In the genomic region with DNA sequence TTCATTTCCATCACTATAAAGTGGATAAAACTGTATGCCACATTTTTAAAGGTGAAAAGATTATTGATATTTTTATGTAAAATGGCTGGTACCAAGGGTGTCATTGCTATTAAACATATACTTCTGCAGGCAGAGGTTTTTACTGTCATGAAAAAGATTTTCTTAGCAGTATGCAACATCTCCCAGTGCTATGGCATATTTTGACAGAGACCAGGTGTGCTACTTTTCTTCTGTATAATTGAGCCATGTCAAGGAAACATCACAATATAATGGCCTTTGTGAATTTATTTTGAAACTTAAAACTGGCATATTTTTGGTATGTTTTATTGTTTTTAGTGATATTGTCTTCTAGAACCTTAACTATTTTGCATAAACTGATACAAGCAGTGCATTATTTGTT, we compare ENCODE assay signal across 23 cellular contexts.
A peak's percentile ranks its signal among the peaks of the same experiment; 100 is the strongest.
DNase-seq lines count a peak whose midpoint lies in the region; ATAC-seq and TF ChIP-seq lines count a peak whose summit lies in the region.
"Had no signal": no experiment of that assay in that cellular context is flagged by ENCODE, and none has a peak within 500 bp of the region (broad histone marks: within the 10 kb centered on the region; RNA-seq: fewer than 3 reads in every experiment).

No MANE protein-coding gene starts in this region.

- no peaks in the 10 kb centered on the region for H3F3A ChIP-seq in smooth muscle cell (ENCODE audit: low read depth)

- H3K4me3 ChIP-seq in smooth muscle cell (no peak overlapping the region), HAP-1 (no peak overlapping the region)
- H3K4me3 ChIP-seq: BLaER1, GM12878 had no signal

- H3K9me3 ChIP-seq in smooth muscle cell (replicated peaks; ENCODE audit: low read depth): no peaks in the 10 kb centered on the region
- H3K9me3 ChIP-seq in HAP-1: peaks cover 2% of the 10 kb centered on the region; the same call in 1 of the 2 replicates
- H3K9me3 ChIP-seq: BE2C had no signal

- H4K20me1 ChIP-seq in smooth muscle cell (ENCODE audit: low read depth): no peaks in the 10 kb centered on the region
- H4K20me1 ChIP-seq: BLaER1 had no signal

- H3K79me2 ChIP-seq in smooth muscle cell (ENCODE audit: low read depth): no peaks in the 10 kb centered on the region

- no peak overlapping the region for H3K9ac ChIP-seq in smooth muscle cell (ENCODE audit: low read depth)
- H3K9ac ChIP-seq: BLaER1 had no signal

- H3K4me2 ChIP-seq in smooth muscle cell: peak overlapping the region; percentile 79
- H3K4me2 ChIP-seq: BLaER1 had no signal

- H3K27ac ChIP-seq in smooth muscle cell (ENCODE audit: low read depth): no peak overlapping the region
- H3K27ac ChIP-seq: 22Rv1, BLaER1 had no signal

- peaks cover 7 to 15% of the 10 kb centered on the region in 2 donors for H3K9me3 Mint-ChIP-seq in activated T-cell treated with anti-CD3 and anti-CD28 coated beads, Interleukin-2, amount 50 U/mL, for 72 hours
- peaks cover 13% of the 10 kb centered on the region for H3K9me3 Mint-ChIP-seq in activated T-cell treated with anti-CD3 and anti-CD28 coated beads, Interleukin-2, amount 50 U/mL, for 4 hours
- peaks cover 9% of the 10 kb centered on the region for H3K9me3 Mint-ChIP-seq in activated T-helper 17 cell treated with anti-CD3 and anti-CD28 coated beads, Interleukin-2, amount 50 U/mL, for 72 hours
- H3K9me3 Mint-ChIP-seq: CD4-positive, alpha-beta T cell had no signal

- H2AFZ ChIP-seq in smooth muscle cell (ENCODE audit: low read depth): peak overlapping the region; percentile 73

- no peak for TF ChIP-seq CTCF in smooth muscle cell (IDR thresholded peaks at IDR 0.05; ENCODE audit: borderline replicate concordance, insufficient read depth, poor library complexity, severe bottlenecking)

- peaks cover 3% of the 10 kb centered on the region for H3K36me3 ChIP-seq in smooth muscle cell (ENCODE audit: low read depth)
- H3K36me3 ChIP-seq in HAP-1 (replicated peaks): no peaks in the 10 kb centered on the region
- H3K36me3 ChIP-seq: BE2C, BLaER1 had no signal

- no peaks in the 10 kb centered on the region for H3K27me3 Mint-ChIP-seq in activated T-cell treated with anti-CD3 and anti-CD28 coated beads, Interleukin-2, amount 50 U/mL, for 72 hours (ENCODE audit: low read depth)
- no peaks in the 10 kb centered on the region for H3K27me3 Mint-ChIP-seq in activated T-cell treated with anti-CD3 and anti-CD28 coated beads, Interleukin-2, amount 50 U/mL, for 4 hours (ENCODE audit: low read depth)
- no peaks in the 10 kb centered on the region for H3K27me3 Mint-ChIP-seq in activated T-helper 17 cell treated with anti-CD3 and anti-CD28 coated beads, Interleukin-2, amount 50 U/mL, for 72 hours
- H3K27me3 Mint-ChIP-seq: CD4-positive, alpha-beta T cell had no signal

- in situ Hi-C loops in HAP-1 (cut with MboI; ENCODE audit: low sequenced_read_pairs): no loop called here

- no peaks in the 10 kb centered on the region for H3K4me1 ChIP-seq in smooth muscle cell (ENCODE audit: low read depth)
- H3K4me1 ChIP-seq in HAP-1: no peaks in the 10 kb centered on the region
- H3K4me1 ChIP-seq: BLaER1, Caco-2 had no signal

- ATAC-seq in activated T-cell treated with anti-CD3 and anti-CD28 coated beads, Interleukin-2, amount 50 U/mL, for 72 hours (replicated peaks in 1 of 2): no peak
- no peak for ATAC-seq in activated T-cell treated with anti-CD3 and anti-CD28 coated beads, Interleukin-2, amount 50 U/mL, for 4 hours
- no peak for ATAC-seq in activated T-helper 17 cell treated with anti-CD3 and anti-CD28 coated beads, Interleukin-2, amount 50 U/mL, for 72 hours (replicated peaks)
- ATAC-seq in GM19395 (IDR thresholded peaks at IDR 0.05; ENCODE audit: unreplicated experiment): no peak
- ATAC-seq: CD8-positive, alpha-beta T cell; GM12878 had no signal

- H3K4me3 Mint-ChIP-seq in activated T-cell treated with anti-CD3 and anti-CD28 coated beads, Interleukin-2, amount 50 U/mL, for 72 hours: no peak overlapping the region
- no peak overlapping the region for H3K4me3 Mint-ChIP-seq in activated T-cell treated with anti-CD3 and anti-CD28 coated beads, Interleukin-2, amount 50 U/mL, for 4 hours
- H3K4me3 Mint-ChIP-seq in activated T-helper 17 cell treated with anti-CD3 and anti-CD28 coated beads, Interleukin-2, amount 50 U/mL, for 72 hours: peak overlapping the region; percentile 28
- H3K4me3 Mint-ChIP-seq: CD14-positive monocyte; CD8-positive, alpha-beta T cell had no signal

- no peaks in the 10 kb centered on the region for H3K27me3 ChIP-seq in smooth muscle cell (ENCODE audit: low read depth)
- no peaks in the 10 kb centered on the region for H3K27me3 ChIP-seq in HAP-1 (ENCODE audit: low read depth)
- H3K27me3 ChIP-seq: BE2C, BLaER1 had no signal

- H3K4me1 Mint-ChIP-seq in activated T-cell treated with anti-CD3 and anti-CD28 coated beads, Interleukin-2, amount 50 U/mL, for 72 hours (ENCODE audit: low read depth): no peaks in the 10 kb centered on the region
- H3K4me1 Mint-ChIP-seq in activated T-cell treated with anti-CD3 and anti-CD28 coated beads, Interleukin-2, amount 50 U/mL, for 4 hours (ENCODE audit: low read depth): peaks cover 9% of the 10 kb centered on the region
- no peaks in the 10 kb centered on the region for H3K4me1 Mint-ChIP-seq in activated T-helper 17 cell treated with anti-CD3 and anti-CD28 coated beads, Interleukin-2, amount 50 U/mL, for 72 hours

- DNase-seq in activated T-cell treated with anti-CD3 and anti-CD28 coated beads, Interleukin-2, amount 50 U/mL, for 72 hours: no peak
- no peak for DNase-seq in activated T-cell treated with anti-CD3 and anti-CD28 coated beads, Interleukin-2, amount 50 U/mL, for 4 hours
- DNase-seq in NCI-H69 (lab: John Stamatoyannopoulos, UW): peak; percentile 31
- DNase-seq in smooth muscle cell (lab: John Stamatoyannopoulos, UW; ENCODE audit: unreplicated experiment): no peak
- DNase-seq in 8988T: no peak
- no peak for DNase-seq in HAP-1 (ENCODE audit: low spot score in 2 of 2)
- DNase-seq: ACHN; BE2C; C1 segment of cervical spinal cord; Caco-2; Calu3; CD4-positive, alpha-beta T cell; DMS 273 treated with DMSO at 0.1 percent for 48 hours; DMS79; DND-41; GDM1 had no signal

- peaks cover 7 to 10% of the 10 kb centered on the region in 2 donors for H3K36me3 Mint-ChIP-seq in activated T-cell treated with anti-CD3 and anti-CD28 coated beads, Interleukin-2, amount 50 U/mL, for 72 hours (ENCODE audit: insufficient read depth in 2 of 2)
- peaks cover 7% of the 10 kb centered on the region for H3K36me3 Mint-ChIP-seq in activated T-cell treated with anti-CD3 and anti-CD28 coated beads, Interleukin-2, amount 50 U/mL, for 4 hours (ENCODE audit: insufficient read depth)
- no peaks in the 10 kb centered on the region for H3K36me3 Mint-ChIP-seq in activated T-helper 17 cell treated with anti-CD3 and anti-CD28 coated beads, Interleukin-2, amount 50 U/mL, for 72 hours (ENCODE audit: low read depth)
- H3K36me3 Mint-ChIP-seq: CD14-positive monocyte had no signal

- H3K27ac Mint-ChIP-seq in activated T-cell treated with anti-CD3 and anti-CD28 coated beads, Interleukin-2, amount 50 U/mL, for 72 hours: peak overlapping the region; percentile 51
- H3K27ac Mint-ChIP-seq in activated T-helper 17 cell treated with anti-CD3 and anti-CD28 coated beads, Interleukin-2, amount 50 U/mL, for 72 hours: no peak overlapping the region
- H3K27ac Mint-ChIP-seq: CD14-positive monocyte; CD8-positive, alpha-beta T cell had no signal
